8 cellular contexts compared by ENCODE assay signal in the genomic region with DNA sequence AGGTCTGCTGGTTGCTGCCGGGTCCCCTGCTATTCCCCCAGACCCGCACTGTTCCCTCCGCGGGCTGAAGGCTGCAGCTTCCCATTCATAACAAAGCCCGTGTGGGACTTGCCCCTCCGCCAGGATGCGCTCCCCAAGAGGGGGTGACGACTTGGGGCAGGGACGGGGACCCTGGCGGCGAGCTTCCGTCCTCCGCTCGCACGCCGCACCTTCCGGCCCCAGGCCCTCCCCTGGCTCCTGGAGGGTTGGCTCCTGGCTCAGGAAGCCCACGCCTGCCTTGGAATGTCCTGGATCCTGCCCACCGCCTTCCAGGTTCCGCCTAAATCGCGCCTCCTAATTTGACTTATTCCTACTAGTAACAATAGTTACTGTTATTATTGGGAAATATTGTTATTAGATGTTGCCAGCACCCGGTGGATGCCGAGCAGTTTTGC. TPM values are rescaled to one million over a fixed set of nuclear protein-coding genes. Genes with fewer than 3 reads are reported as not detected.
DNase-seq lines count a peak whose midpoint lies in the region; ATAC-seq, FAIRE-seq and TF ChIP-seq lines count a peak whose summit lies in the region.

No MANE protein-coding gene starts in this region.

- TF ChIP-seq CTCF in HFFc6 (IDR thresholded peaks at IDR 0.05) (peak; percentile 64), RWPE2 (IDR thresholded peaks at IDR 0.05; ENCODE audit: poor library complexity, severe bottlenecking) (peak; percentile 47), astrocyte (IDR thresholded peaks at IDR 0.05; ENCODE audit: insufficient read depth, low read depth, low read length) (no peak), spleen (IDR thresholded peaks at IDR 0.05 in 8 of 11, conservative IDR thresholded peaks at IDR 0.05 in 3 of 11) (peak in 8 of 11 experiments; percentile 12 to 57 (median 36))

- H3K27me3 Mint-ChIP-seq in HFFc6 (ENCODE audit: insufficient read depth) (peaks cover 6% of the 10 kb centered on the region; the same call in 1 of the 2 replicates), astrocyte (ENCODE audit: low read depth, unreplicated experiment) (no peaks in the 10 kb centered on the region)

- H3K4me1 Mint-ChIP-seq in HFFc6 (ENCODE audit: low read depth) = peaks cover 13% of the 10 kb centered on the region
- H3K4me1 Mint-ChIP-seq in astrocyte (ENCODE audit: low read depth, unreplicated experiment) = no peaks in the 10 kb centered on the region

- WGBS in spleen, 5 donors = 1 to 5% (median 2%) methylated on average over 11 to 24 of the region's 24 CpGs

- H3K27ac ChIP-seq in RWPE2 (ENCODE audit: poor library complexity, severe bottlenecking) (peak overlapping the region; percentile 80), astrocyte (ENCODE audit: low read depth, low read length) (peak overlapping the region; percentile 45), spleen (peak overlapping the region; percentile 80 to 95 (median 88))

- H3K9ac ChIP-seq in astrocyte (ENCODE audit: low read length) = peak overlapping the region; percentile 74
- H3K9ac ChIP-seq in iPS-15b (ENCODE audit: low read depth, low read length) = peak overlapping the region; percentile 85

- intact Hi-C loops in spleen (cut with DNase I; ENCODE audit: low total_unique reads) = no loop called here

- H3K27ac Mint-ChIP-seq in HFFc6 = peak overlapping the region; percentile 82
- peak overlapping the region; percentile 55 for H3K27ac Mint-ChIP-seq in astrocyte (ENCODE audit: unreplicated experiment)

- H3K4me2 ChIP-seq in astrocyte (ENCODE audit: low read length) = peak overlapping the region; percentile 92

- no peaks in the 10 kb centered on the region for H3K36me3 ChIP-seq in RWPE2 (ENCODE audit: low read depth)
- no peaks in the 10 kb centered on the region for H3K36me3 ChIP-seq in astrocyte (ENCODE audit: insufficient read depth, low read length)
- H3K36me3 ChIP-seq in iPS-15b (ENCODE audit: control insufficient read depth, insufficient read depth, low read length) = no peaks in the 10 kb centered on the region
- H3K36me3 ChIP-seq in spleen = no peaks in the 10 kb centered on the region

- no peak for TF ChIP-seq POLR2A in spleen (IDR thresholded peaks at IDR 0.05)

- no peak for FAIRE-seq in astrocyte (lab: Jason Lieb, UNC)

- H3K9me3 Mint-ChIP-seq in HFFc6 = no peaks in the 10 kb centered on the region
- peaks cover 2% of the 10 kb centered on the region for H3K9me3 Mint-ChIP-seq in astrocyte (ENCODE audit: unreplicated experiment)

- peak overlapping the region; percentile 87 for H2AFZ ChIP-seq in astrocyte (ENCODE audit: low read depth, low read length)

- peak overlapping the region; percentile 92 for H3K4me3 Mint-ChIP-seq in HFFc6
- peak overlapping the region; percentile 83 for H3K4me3 Mint-ChIP-seq in astrocyte (ENCODE audit: unreplicated experiment)

- H4K20me1 ChIP-seq in astrocyte (ENCODE audit: insufficient read depth, low read length) = no peaks in the 10 kb centered on the region

- H3K27me3 ChIP-seq in RWPE2 (ENCODE audit: insufficient read depth, poor library complexity, severe bottlenecking) (no peaks in the 10 kb centered on the region), astrocyte (ENCODE audit: insufficient read depth, low read length) (no peaks in the 10 kb centered on the region), iPS-15b (ENCODE audit: control insufficient read depth, insufficient read depth, low read length) (no peaks in the 10 kb centered on the region), spleen (replicated peaks in 1 of 7) (no peaks in the 10 kb centered on the region)

- H3K4me3 ChIP-seq in RWPE2 (ENCODE audit: severe bottlenecking) (peak overlapping the region; percentile 59), astrocyte (ENCODE audit: insufficient read depth, low read depth, low read length) (peak overlapping the region; percentile 61), iPS-15b (ENCODE audit: low read depth, low read length) (peak overlapping the region; percentile 78), spleen (peak overlapping the region; percentile 88 to 100 (median 99))

- H3K9me3 ChIP-seq in RWPE2 (ENCODE audit: severe bottlenecking) = no peaks in the 10 kb centered on the region
- no peaks in the 10 kb centered on the region for H3K9me3 ChIP-seq in astrocyte (ENCODE audit: insufficient read depth, low read depth, low read length)
- no peaks in the 10 kb centered on the region for H3K9me3 ChIP-seq in iPS-15b (ENCODE audit: control insufficient read depth, insufficient read depth, low read length)
- no peaks in the 10 kb centered on the region for H3K9me3 ChIP-seq in spleen

- H3K4me1 ChIP-seq in RWPE2 (ENCODE audit: insufficient read depth, poor library complexity, severe bottlenecking) (no peaks in the 10 kb centered on the region), astrocyte (ENCODE audit: insufficient read depth, low read length) (peaks cover 12% of the 10 kb centered on the region), iPS-15b (ENCODE audit: control insufficient read depth, insufficient read depth, low read length) (peaks cover 2% of the 10 kb centered on the region), spleen (peaks cover 10 to 45% (median 20%) of the 10 kb centered on the region in 6 donors)

- H3K36me3 Mint-ChIP-seq in HFFc6 (ENCODE audit: low read depth) = no peaks in the 10 kb centered on the region
- H3K36me3 Mint-ChIP-seq in astrocyte (ENCODE audit: low read depth, unreplicated experiment) = no peaks in the 10 kb centered on the region

- H3K79me2 ChIP-seq in astrocyte (ENCODE audit: insufficient read depth, low read length) = peaks cover 17% of the 10 kb centered on the region

- ATAC-seq in RWPE2 (ENCODE audit: low read depth) (peak; percentile 62), GM21526 (IDR thresholded peaks at IDR 0.05; ENCODE audit: low FRiP score, unreplicated experiment) (no peak), GM19395 (IDR thresholded peaks at IDR 0.05; ENCODE audit: unreplicated experiment) (no peak)

- DNase-seq in COR-L47 (lab: John Stamatoyannopoulos, UW) (peak; percentile 47), HFFc6 (peak; percentile 19), RWPE2 (ENCODE audit: low spot score) (no peak), astrocyte (ENCODE audit: low read depth) (no peak), spleen (peak; percentile 89)

RNA-seq across cellular contexts. Expression of gene TFAP4, which starts 1.1 kb away (rescaled TPM):
- 10 to 100 TPM in 3 of 6 experiments, 1 to 10 TPM in 3; 8.3 to 11.7 (median 10.1) TPM for total RNA-seq in HFFc6 (2021; fragmentation: NEBNext Ultra II Directional; extraction: Animal tissue kit (Norgen Biotek cat#: 25700))
- 6.1 and 7.7 TPM in 2 replicates for total RNA-seq in astrocyte
- 10 to 100 TPM in 4 of 7 donors, 1 to 10 TPM in 3; 8.5 to 14.9 (median 11.0) TPM for total RNA-seq in spleen
- polyA plus RNA-seq in spleen = 10 to 100 TPM in 2 of 3 donors, 1 to 10 TPM in 1; 7.6 to 14.2 (median 11.5) TPM

RNA-seq across cellular contexts. Expression of gene SRL, which starts 32.0 kb away (rescaled TPM):
- not detected for total RNA-seq in HFFc6 (2021; fragmentation: NEBNext Ultra II Directional; extraction: Animal tissue kit (Norgen Biotek cat#: 25700))
- total RNA-seq in astrocyte (not detected in 2 replicates), spleen (1 to 10 TPM; 2.1 to 5.8 (median 3.8) TPM)
- polyA plus RNA-seq in spleen = 1 to 10 TPM in 1 of 3 donors, under 1 TPM in 2; 0.57 to 1.8 (median 0.62) TPM

RNA-seq across cellular contexts. Expression of gene GLIS2, which starts 42.0 kb away (rescaled TPM):
- 10 to 100 TPM; 21.9 to 26.0 (median 23.5) TPM for total RNA-seq in HFFc6 (2021; fragmentation: NEBNext Ultra II Directional; extraction: Animal tissue kit (Norgen Biotek cat#: 25700))
- total RNA-seq in astrocyte (16.5 and 18.9 TPM in 2 replicates), spleen (1 to 10 TPM; 1.8 to 8.4 (median 4.8) TPM)
- 1 to 10 TPM in 2 of 3 donors, under 1 TPM in 1; 0.89 to 2.5 (median 2.0) TPM for polyA plus RNA-seq in spleen

Comparison
In these comparisons a context has a peak if more than half of its experiments do, and no peak if none do; other contexts are left out.
1. DNase-seq: peak in COR-L47 (single experiment), HFFc6 (single experiment) and spleen (single experiment); none in RWPE2 (single experiment) and astrocyte (single experiment).
2. Peak in every context shown above with its lines, with median percentiles within 50 percentile points of each other: H3K27ac ChIP-seq and H3K4me3 ChIP-seq.